2 cellular contexts compared by ENCODE assay signal in genomic region chr11:108498816-108499408, GRCh38.
A peak's percentile ranks its signal among the peaks of the same experiment; 100 is the strongest.
TF ChIP-seq lines count a peak whose summit lies in the region.

No MANE protein-coding gene starts in this region.

TF ChIP-seq in K562, 482 proteins besides CTCF, POLR2A, EP300 and RAD21:
- TF ChIP-seq HDAC1 (IDR thresholded peaks at IDR 0.05): 0 out of 4 replicates have a peak, but pooled peaks of 1 of the 2 experiments have one; percentile 5
- no peak for TF ChIP-seq STAT5A (IDR thresholded peaks at IDR 0.05; ENCODE audit: borderline replicate concordance, low read length)

TF ChIP-seq in liver, 16 proteins besides CTCF, POLR2A, EP300 and RAD21:
- TF ChIP-seq RXRA (IDR thresholded peaks at IDR 0.05): no peak
- TF ChIP-seq TAF1 (conservative IDR thresholded peaks at IDR 0.05): no peak
- TF ChIP-seq ZBTB33 (IDR thresholded peaks at IDR 0.05): no peak
- TF ChIP-seq JUND (IDR thresholded peaks at IDR 0.05): no peak
- no peak for TF ChIP-seq NR2F2 (IDR thresholded peaks at IDR 0.05)
- no peak for TF ChIP-seq YY1 (IDR thresholded peaks at IDR 0.05)
- no peak for TF ChIP-seq HNF4A (conservative IDR thresholded peaks at IDR 0.05)
- TF ChIP-seq EGR1 (IDR thresholded peaks at IDR 0.05; ENCODE audit: low read depth in 2 of 2): no peak
- no peak for TF ChIP-seq HNF4G (IDR thresholded peaks at IDR 0.05)
- TF ChIP-seq MAX (IDR thresholded peaks at IDR 0.05): no peak
- TF ChIP-seq SP1 (IDR thresholded peaks at IDR 0.05): no peak
- TF ChIP-seq FOXA2 (IDR thresholded peaks at IDR 0.05): no peak
- TF ChIP-seq GABPA (IDR thresholded peaks at IDR 0.05 in 1 of 2, conservative IDR thresholded peaks at IDR 0.05 in 1 of 2): no peak
- TF ChIP-seq FOXA1 (IDR thresholded peaks at IDR 0.05): no peak
- no peak for TF ChIP-seq REST (IDR thresholded peaks at IDR 0.05)
- TF ChIP-seq ATF3 (IDR thresholded peaks at IDR 0.05): no peak
